Comparison of ENCODE assay signal across 18 cellular contexts in genomic region chr10:71239131-71239915, GRCh38. TPM values are rescaled to one million over a fixed set of nuclear protein-coding genes. Genes with fewer than 3 reads are reported as not detected.
A peak's percentile ranks its signal among the peaks of the same experiment; 100 is the strongest.
DNase-seq lines count a peak whose midpoint lies in the region; ATAC-seq, FAIRE-seq and TF ChIP-seq lines count a peak whose summit lies in the region.
"Had no signal": no experiment of that assay in that cellular context is flagged by ENCODE, and none has a peak within 500 bp of the region (broad histone marks: within the 10 kb centered on the region; RNA-seq: fewer than 3 reads in every experiment).

No MANE protein-coding gene starts in this region.

- no peak overlapping the region for H3K4me2 ChIP-seq in H1 (ENCODE audit: insufficient read depth in 1 of 2, low read depth in 2 of 2, low read length in 2 of 2)
- no peak overlapping the region for H3K4me2 ChIP-seq in osteoblast (ENCODE audit: insufficient read depth, low read length)

- no peak for FAIRE-seq in H1 (lab: Jason Lieb, UNC)
- FAIRE-seq: GM12891, GM18507 had no signal

- H2AK5ac ChIP-seq in H1 (ENCODE audit: low read depth, low read length), result peak overlapping the region; percentile 8; the same call in 1 of the 2 replicates

- H2AFZ ChIP-seq in H1 (ENCODE audit: low read length), result no peak overlapping the region
- no peak overlapping the region for H2AFZ ChIP-seq in osteoblast (ENCODE audit: low read length)

- H3K79me2 ChIP-seq in H1 (ENCODE audit: control insufficient read depth in 1 of 2, insufficient read depth in 2 of 2, low read length in 2 of 2) (peaks cover 0 to 3% of the 10 kb centered on the region in 2 experiments; a peak in 1 of 4 replicates), osteoblast (ENCODE audit: insufficient read depth, low read length) (peaks cover 24% of the 10 kb centered on the region)

- no peak overlapping the region for H3K14ac ChIP-seq in H1 (ENCODE audit: insufficient read length)

- peak in 2 of 3 donors; percentile 48 to 52 for DNase-seq in right cardiac atrium
- no peak for DNase-seq in left ventricle myocardium superior
- no peak for DNase-seq in H1 (ENCODE audit: low read depth in 1 of 2, low spot score in 2 of 2)
- DNase-seq in osteoblast (ENCODE audit: insufficient read length, low spot score, missing footprints), result peak; percentile 68
- no peak for DNase-seq in NAMALWA (ENCODE audit: low spot score)
- no peak for DNase-seq in HFFc6
- no peak for DNase-seq in kidney glomerular epithelial cell (lab: John Stamatoyannopoulos, UW)
- DNase-seq: DMS 273 treated with DMSO at 0.1 percent for 48 hours, GF-D8, GOT3, NCI-H1092, NCI-H146, NCI-H2081, NCI-H510A treated with DMSO at 0.1 percent for 48 hours, PC-3 had no signal

- H3K9ac ChIP-seq in H1 (replicated peaks in 1 of 4; ENCODE audit: extremely low read depth in 1 of 4, low read depth in 3 of 4, low read length in 3 of 4), result no peak overlapping the region

- H3K27ac ChIP-seq in right cardiac atrium (ENCODE audit: low read length) (no peak overlapping the region), H1 (ENCODE audit: low read depth, low read length) (no peak overlapping the region), osteoblast (ENCODE audit: low read depth, low read length) (no peak overlapping the region)

- no peak overlapping the region for H4K5ac ChIP-seq in H1 (ENCODE audit: insufficient read length, low read depth, low read length)

- H4K20me1 ChIP-seq in H1 (replicated peaks in 1 of 2; ENCODE audit: control insufficient read depth in 1 of 2, insufficient read depth in 2 of 2, low read length in 2 of 2) (peaks cover 9 to 13% of the 10 kb centered on the region in 2 experiments), osteoblast (ENCODE audit: insufficient read depth, low read length) (peaks cover 9% of the 10 kb centered on the region)

- intact Hi-C loops in right cardiac atrium (cut with DNase I) (no loop called here), left ventricle myocardium superior (cut with micrococcal nuclease) (no loop called here)

- TF ChIP-seq POLR2A in H1 (IDR thresholded peaks at IDR 0.05; ENCODE audit: control extremely low read depth in 1 of 2, low read depth in 2 of 2, low read length in 2 of 2), result no peak

- no peak overlapping the region for H2BK15ac ChIP-seq in H1 (ENCODE audit: low read length)

- H3K4me3 Mint-ChIP-seq in HFFc6, result no peak overlapping the region
- H3K4me3 Mint-ChIP-seq: CD14-positive monocyte had no signal

- no peak overlapping the region for H3K56ac ChIP-seq in H1 (replicated peaks; ENCODE audit: insufficient read length, low read depth, low read length)

- H3K18ac ChIP-seq in H1 (ENCODE audit: extremely low read depth, low read length), result no peak overlapping the region

- TF ChIP-seq CTCF in H1 (IDR thresholded peaks at IDR 0.05; ENCODE audit: control extremely low read depth in 1 of 3, insufficient read depth in 1 of 3, low read depth in 1 of 3, low read length in 3 of 3) (no peak), osteoblast (IDR thresholded peaks at IDR 0.05; ENCODE audit: extremely low read depth, low read depth, low read length) (no peak), HFFc6 (IDR thresholded peaks at IDR 0.05) (no peak)

- no peak for TF ChIP-seq RAD21 in H1 (IDR thresholded peaks at IDR 0.05 in 1 of 2, conservative IDR thresholded peaks at IDR 0.05 in 1 of 2; ENCODE audit: low read depth in 2 of 2, low read length in 2 of 2)

- no peak for TF ChIP-seq EP300 in H1 (IDR thresholded peaks at IDR 0.05; ENCODE audit: borderline replicate concordance in 1 of 2, low read depth in 2 of 2, low read length in 2 of 2)

- no peaks in the 10 kb centered on the region for H3K9me3 ChIP-seq in right cardiac atrium (ENCODE audit: control insufficient read depth, low read length)
- H3K9me3 ChIP-seq in H1 (ENCODE audit: insufficient read depth in 2 of 2, low read depth in 1 of 2, low read length in 1 of 2), result no peaks in the 10 kb centered on the region
- no peaks in the 10 kb centered on the region for H3K9me3 ChIP-seq in osteoblast (ENCODE audit: low read depth, low read length)

- WGBS in right cardiac atrium, result 77% methylated on average over 13 of the region's 13 CpGs
- 83% methylated on average over 13 of the region's 13 CpGs; no CpG with 5 or more reads in 1 of the 2 experiments for WGBS in H1 (ENCODE audit: extremely low coverage in 1 of 2, insufficient coverage in 1 of 2, insufficient read length in 1 of 2, insufficient replicate concordance in 2 of 2, low coverage in 1 of 2, low lambda C conversion rate in 2 of 2, missing lambda C conversion rate in 1 of 2), 2 experiments

- no peak overlapping the region for H3K23ac ChIP-seq in H1 (ENCODE audit: insufficient read length)

- no peaks in the 10 kb centered on the region; the same call in 1 of the 2 replicates for H3K27me3 Mint-ChIP-seq in HFFc6 (ENCODE audit: insufficient read depth)

- H2BK12ac ChIP-seq in H1 (ENCODE audit: low read depth, low read length), result no peak overlapping the region

- H3K27ac Mint-ChIP-seq in HFFc6, result no peak overlapping the region

- H4K8ac ChIP-seq in H1 (ENCODE audit: extremely low read depth, insufficient read depth, low read length), result no peak overlapping the region

- H3K4me1 Mint-ChIP-seq in HFFc6 (ENCODE audit: low read depth), result peaks cover 78% of the 10 kb centered on the region

- H3K4me3 ChIP-seq in right cardiac atrium (ENCODE audit: low read length) (no peak overlapping the region), H1 (ENCODE audit: extremely low read depth in 1 of 4, insufficient read depth in 2 of 4, low read depth in 3 of 4, low read length in 4 of 4) (no peak overlapping the region), osteoblast (ENCODE audit: insufficient read depth, low read length) (no peak overlapping the region)

- H2BK5ac ChIP-seq in H1 (ENCODE audit: low read depth, low read length), result no peak overlapping the region

- no peak overlapping the region for H3K4ac ChIP-seq in H1 (replicated peaks; ENCODE audit: insufficient read length, low read depth, low read length)

- no peaks in the 10 kb centered on the region for H3K36me3 Mint-ChIP-seq in HFFc6 (ENCODE audit: low read depth)
- H3K36me3 Mint-ChIP-seq: CD14-positive monocyte had no signal

- H3K36me3 ChIP-seq in H1 (ENCODE audit: control insufficient read depth in 2 of 4, insufficient read depth in 4 of 4, low read length in 3 of 4), result no peaks in the 10 kb centered on the region
- H3K36me3 ChIP-seq in osteoblast (ENCODE audit: insufficient read depth, low read length), result no peaks in the 10 kb centered on the region

- H3K4me1 ChIP-seq in right cardiac atrium (ENCODE audit: control insufficient read depth, insufficient read depth, low read length), result peaks cover 55% of the 10 kb centered on the region
- H3K4me1 ChIP-seq in H1 (replicated peaks in 1 of 4; ENCODE audit: control insufficient read depth in 3 of 4, insufficient read depth in 4 of 4, low read length in 3 of 4), result peaks cover 7 to 10% (median 10%) of the 10 kb centered on the region in 4 experiments; a peak in 6 of 7 replicates
- peaks cover 83% of the 10 kb centered on the region for H3K4me1 ChIP-seq in osteoblast (ENCODE audit: insufficient read depth, low read length)

- H3K27me3 ChIP-seq in right cardiac atrium (ENCODE audit: control insufficient read depth, insufficient read depth) (no peaks in the 10 kb centered on the region), H1 (replicated peaks in 1 of 4; ENCODE audit: control insufficient read depth in 3 of 4, extremely low read depth in 1 of 4, insufficient read depth in 3 of 4, low read length in 3 of 4) (no peaks in the 10 kb centered on the region; a peak in 1 of 7 replicates), osteoblast (ENCODE audit: insufficient read depth, low read length) (no peaks in the 10 kb centered on the region)

- no peak overlapping the region for H4K91ac ChIP-seq in H1 (replicated peaks; ENCODE audit: insufficient read length, low read length)

- POLR2A ChIA-PET in H1 (lab: Charles Lee; ENCODE audit: partially characterized antibody), result interaction anchor here (1.2 to 1.6 kb wide), 2 partner anchors 9 to 21 kb away, joined by 3 to 5 read pairs; no protein-coding TSS in a partner anchor

- CTCF ChIA-PET in H1 (lab: Charles Lee; ENCODE audit: partially characterized antibody), result interaction anchor here (0.6 to 7.2 kb wide), 7 partner anchors 10 to 497 kb away, joined by 3 to 58 read pairs (median 6); no protein-coding TSS in a partner anchor

- H3K23me2 ChIP-seq in H1 (ENCODE audit: low read depth, low read length), result no peaks in the 10 kb centered on the region

- no peak overlapping the region for H2BK120ac ChIP-seq in H1 (replicated peaks; ENCODE audit: low read depth, low read length)

- peaks cover 20% of the 10 kb centered on the region for H3K79me1 ChIP-seq in H1 (ENCODE audit: low read depth, low read length)

- no peak for ATAC-seq in right cardiac atrium
- ATAC-seq in left ventricle myocardium superior, result no peak
- ATAC-seq: PC-3 had no signal

- no peak overlapping the region for H2BK20ac ChIP-seq in H1 (ENCODE audit: low read length)

- no peaks in the 10 kb centered on the region for H3K9me3 Mint-ChIP-seq in HFFc6
- H3K9me3 Mint-ChIP-seq: CD14-positive monocyte had no signal

TF ChIP-seq in H1, 55 proteins besides CTCF, POLR2A, EP300 and RAD21:
- TF ChIP-seq BRCA1 (IDR thresholded peaks at IDR 0.05; ENCODE audit: low read depth, low read length) (no peak), USF2 (IDR thresholded peaks at IDR 0.05; ENCODE audit: low read length) (no peak), HDAC6 (IDR thresholded peaks at IDR 0.05; ENCODE audit: low read depth, low read length) (no peak), CBX8 (IDR thresholded peaks at IDR 0.05; ENCODE audit: borderline replicate concordance, low read depth, low read length) (no peak)

RNA-seq across cellular contexts. Expression of gene UNC5B, which starts 27.0 kb away (rescaled TPM):
- total RNA-seq in right cardiac atrium (10 to 100 TPM; 17.0 to 26.6 (median 24.0) TPM), left ventricle myocardium superior (12.8 TPM), osteoblast (90.8 and 135 TPM in 2 replicates)
- polyA plus RNA-seq in right cardiac atrium (12.4 TPM), H1 (2011; rRNA removed) (27.9 and 34.1 TPM in 2 replicates)
- total RNA-seq in H1 (2021; fragmentation: NEBNext Ultra II Directional; extraction: Animal tissue kit (Norgen Biotek cat#: 25700)), result 31.8 and 31.9 TPM in 2 replicates
- 22.8 TPM for polyA plus RNA-seq in H1 (2011; cell fraction: cytosol; rRNA removed)
- 58.1 TPM for polyA plus RNA-seq in H1 (2011; cell fraction: nucleus; rRNA removed)
- 22.2 to 30.2 TPM (median 28.1 TPM) in 4 replicates for polyA plus RNA-seq in H1 (2012, experiment 1 of 2)
- polyA plus RNA-seq in H1 (2012, experiment 2 of 2), result 28.3 TPM
- polyA plus RNA-seq in H1 (2013, experiment 1 of 2), result 22.6 TPM
- 24.0 TPM for polyA plus RNA-seq in H1 (2013, experiment 2 of 2)
- 22.2 and 22.8 TPM in 2 replicates for polyA minus RNA-seq in H1 (2011; rRNA and poly(A)+ RNA removed)
- 16.0 TPM for polyA minus RNA-seq in H1 (2011; cell fraction: cytosol; rRNA and poly(A)+ RNA removed)
- 19.1 TPM for polyA minus RNA-seq in H1 (2011; cell fraction: nucleus; rRNA and poly(A)+ RNA removed)
- total RNA-seq in HFFc6 (2021; fragmentation: NEBNext Ultra II Directional; extraction: Animal tissue kit (Norgen Biotek cat#: 25700)), result 10 to 100 TPM in 1 of 6 experiments, 1 to 10 TPM in 5; 5.2 to 11.6 (median 5.7) TPM

Comparison
In these comparisons a context has a peak if more than half of its experiments do, and no peak if none do; other contexts are left out.
1. DNase-seq: peak in right cardiac atrium (2 of 3) and osteoblast (single experiment); none in left ventricle myocardium superior (single experiment), H1 (0 of 2), NAMALWA (single experiment), HFFc6 (single experiment) and kidney glomerular epithelial cell (single experiment).